Comparison of ENCODE assay signal across 14 cellular contexts in genomic region chr6:79302341-79302740, GRCh38.
"Had no signal": no experiment of that assay in that cellular context is flagged by ENCODE, and none has a peak within 500 bp of the region (broad histone marks: within the 10 kb centered on the region; RNA-seq: fewer than 3 reads in every experiment).

No MANE protein-coding gene starts in this region.

- H3K27ac ChIP-seq: coronary artery, heart left ventricle had no signal

- DNase-seq: activated CD4-positive, alpha-beta T cell treated with anti-CD3 and anti-CD28 coated beads for 48 hours; activated CD8-positive, alpha-beta memory T cell treated with anti-CD3 and anti-CD28 coated beads, Interleukin-2, amount 50 U/mL, for 4 hours; activated CD8-positive, alpha-beta T cell treated with anti-CD3 and anti-CD28 coated beads, Interleukin-2, amount 10 ng/mL, durations not matched to agents 7 days and 5 days; activated gamma-delta T cell treated with Interleukin-2 at 50 U/mL for 16 hours; activated T-cell treated with anti-CD3 and anti-CD28 coated beads, Interleukin-2, amount 50 U/mL, for 48 hours; amniotic stem cell; effector CD4-positive, alpha-beta T cell; foreskin melanocyte; heart left ventricle; nucleus accumbens had no signal

- H3K4me1 ChIP-seq: heart left ventricle had no signal

- FAIRE-seq: TTC549 had no signal

- H3K4me3 ChIP-seq: coronary artery, heart left ventricle had no signal

- ATAC-seq: activated CD8-positive, alpha-beta T cell treated with anti-CD3 and anti-CD28 coated beads, Interleukin-2, amount 10 ng/mL, durations not matched to agents 7 days and 5 days; heart left ventricle; sciatic nerve; WTC11 had no signal

- H3K36me3 ChIP-seq: heart left ventricle had no signal

- H3K9me3 ChIP-seq: heart left ventricle had no signal

- H3K27me3 ChIP-seq: heart left ventricle had no signal
